Comparison of ENCODE assay signal across 1 cellular context in the genomic region with DNA sequence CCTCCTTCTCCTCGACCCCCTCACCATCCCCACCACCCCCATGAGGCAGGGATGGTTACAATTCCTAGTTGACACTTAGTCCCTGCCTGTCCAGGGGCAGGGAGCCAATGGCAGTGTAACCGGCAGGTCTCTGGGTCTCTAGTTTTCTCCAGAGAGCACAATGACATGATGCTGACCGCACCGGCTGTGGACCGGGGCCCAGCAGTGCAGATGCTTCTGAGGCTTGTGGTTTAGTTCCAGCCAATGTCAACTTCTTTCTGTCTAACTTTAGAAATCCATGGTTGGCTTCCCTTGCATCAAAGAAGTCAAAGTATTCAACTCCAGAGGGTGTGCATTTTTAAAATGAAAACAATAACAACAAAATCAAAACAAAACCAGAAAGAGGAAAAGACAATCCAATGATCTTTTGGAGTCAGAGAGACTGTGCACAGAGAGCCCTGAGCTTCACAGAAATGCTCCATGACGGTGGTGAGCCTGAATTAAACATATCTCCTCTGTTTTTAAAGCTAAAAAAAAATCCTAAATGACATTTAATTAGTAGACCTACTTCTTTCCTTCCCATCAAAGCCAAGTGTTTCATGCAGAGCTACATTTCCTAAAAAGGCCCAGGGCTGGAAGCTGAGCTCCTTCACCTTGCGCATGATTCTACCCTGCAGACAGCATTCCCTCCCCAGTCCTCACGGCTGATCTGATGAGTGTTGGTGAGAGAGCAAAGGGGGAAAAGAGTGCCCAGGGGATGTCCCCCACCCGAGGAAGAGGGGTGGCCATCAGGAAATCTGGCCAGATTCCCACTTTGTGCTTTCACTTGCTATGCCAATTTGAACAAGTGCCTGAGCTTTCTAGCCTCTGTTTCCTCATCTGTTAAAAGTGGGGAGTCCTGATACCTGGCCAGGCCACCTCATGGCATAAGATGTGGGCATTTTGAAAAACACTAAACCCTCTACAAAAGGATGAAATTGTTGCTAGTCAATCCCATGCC.
A peak's percentile ranks its signal among the peaks of the same experiment; 100 is the strongest.
TF ChIP-seq lines count a peak whose summit lies in the region.

No MANE protein-coding gene starts in this region.

TF ChIP-seq in GM12878, 131 proteins besides CTCF, POLR2A, EP300 and RAD21 (continued from another document and continues in another):
- TF ChIP-seq IRF3 (IDR thresholded peaks at IDR 0.05) (no peak), HDAC2 (IDR thresholded peaks at IDR 0.05) (no peak), RAD51 (IDR thresholded peaks at IDR 0.05) (no peak), JUND (IDR thresholded peaks at IDR 0.05; ENCODE audit: low read depth, low read length) (no peak), ETV6 (conservative IDR thresholded peaks at IDR 0.05 in 1 of 2, IDR thresholded peaks at IDR 0.05 in 1 of 2; ENCODE audit: borderline replicate concordance in 1 of 2, low read depth in 1 of 2) (no peak), GATAD2B (conservative IDR thresholded peaks at IDR 0.05; ENCODE audit: low read depth) (no peak), ZNF687 (IDR thresholded peaks at IDR 0.05) (no peak), IKZF2 (IDR thresholded peaks at IDR 0.05) (peak in 1 of 2 experiments; percentile 37; a peak in 2 of 4 replicates), CREB1 (IDR thresholded peaks at IDR 0.05; ENCODE audit: low read depth) (no peak), KLF5 (IDR thresholded peaks at IDR 0.05; ENCODE audit: partially characterized antibody) (no peak), IRF4 (IDR thresholded peaks at IDR 0.05; ENCODE audit: low read depth, low read length) (no peak), MYC (IDR thresholded peaks at IDR 0.05; ENCODE audit: insufficient read depth, insufficient read length, insufficient replicate concordance, low read length, severe bottlenecking) (no peak), ZBTB33 (IDR thresholded peaks at IDR 0.05) (no peak), KAT2A (conservative IDR thresholded peaks at IDR 0.05; ENCODE audit: control insufficient read depth, low read depth, low read length) (no peak), ZBTB11 (CRISPR knock-in tag; IDR thresholded peaks at IDR 0.05) (no peak), RCOR1 (conservative IDR thresholded peaks at IDR 0.05; ENCODE audit: low read depth, low read length) (no peak), TCF3 (IDR thresholded peaks at IDR 0.05; ENCODE audit: borderline replicate concordance, insufficient read depth, low read depth, low read length) (no peak), CBFB (IDR thresholded peaks at IDR 0.05; ENCODE audit: low read depth) (peak; percentile 57; the same call in 1 of the 2 replicates), NFYA (IDR thresholded peaks at IDR 0.05; ENCODE audit: borderline replicate concordance, low read depth, low read length) (no peak), SREBF2 (IDR thresholded peaks at IDR 0.05; ENCODE audit: low read length) (no peak), ZNF274 (IDR thresholded peaks at IDR 0.05; ENCODE audit: insufficient read depth, insufficient read length) (no peak), PML (IDR thresholded peaks at IDR 0.05; ENCODE audit: low read length) (no peak), NFIC (IDR thresholded peaks at IDR 0.05; ENCODE audit: low read depth, low read length) (peak; percentile 55), FOXM1 (IDR thresholded peaks at IDR 0.05; ENCODE audit: low read depth, low read length) (peak; percentile 38; the same call in 1 of the 2 replicates), FOXK2 (IDR thresholded peaks at IDR 0.05) (no peak), ZSCAN29 (IDR thresholded peaks at IDR 0.05) (no peak), CBX3 (IDR thresholded peaks at IDR 0.05; ENCODE audit: borderline replicate concordance, low read depth) (no peak), USF1 (IDR thresholded peaks at IDR 0.05; ENCODE audit: borderline replicate concordance, extremely low read length, insufficient read depth, low read depth, low read length) (no peak)
- TF ChIP-seq, protein P1, sequence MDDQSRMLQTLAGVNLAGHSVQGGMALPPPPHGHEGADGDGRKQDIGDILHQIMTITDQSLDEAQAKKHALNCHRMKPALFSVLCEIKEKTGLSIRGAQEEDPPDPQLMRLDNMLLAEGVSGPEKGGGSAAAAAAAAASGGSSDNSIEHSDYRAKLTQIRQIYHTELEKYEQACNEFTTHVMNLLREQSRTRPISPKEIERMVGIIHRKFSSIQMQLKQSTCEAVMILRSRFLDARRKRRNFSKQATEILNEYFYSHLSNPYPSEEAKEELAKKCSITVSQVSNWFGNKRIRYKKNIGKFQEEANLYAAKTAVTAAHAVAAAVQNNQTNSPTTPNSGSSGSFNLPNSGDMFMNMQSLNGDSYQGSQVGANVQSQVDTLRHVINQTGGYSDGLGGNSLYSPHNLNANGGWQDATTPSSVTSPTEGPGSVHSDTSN (IDR thresholded peaks at IDR 0.05; ENCODE audit: insufficient replicate concordance, low read depth, low read length), result no peak
- TF ChIP-seq, protein P2, sequence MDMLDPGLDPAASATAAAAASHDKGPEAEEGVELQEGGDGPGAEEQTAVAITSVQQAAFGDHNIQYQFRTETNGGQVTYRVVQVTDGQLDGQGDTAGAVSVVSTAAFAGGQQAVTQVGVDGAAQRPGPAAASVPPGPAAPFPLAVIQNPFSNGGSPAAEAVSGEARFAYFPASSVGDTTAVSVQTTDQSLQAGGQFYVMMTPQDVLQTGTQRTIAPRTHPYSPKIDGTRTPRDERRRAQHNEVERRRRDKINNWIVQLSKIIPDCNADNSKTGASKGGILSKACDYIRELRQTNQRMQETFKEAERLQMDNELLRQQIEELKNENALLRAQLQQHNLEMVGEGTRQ (IDR thresholded peaks at IDR 0.05; ENCODE audit: borderline replicate concordance, low read depth, low read length), result no peak
- TF ChIP-seq, protein P3, sequence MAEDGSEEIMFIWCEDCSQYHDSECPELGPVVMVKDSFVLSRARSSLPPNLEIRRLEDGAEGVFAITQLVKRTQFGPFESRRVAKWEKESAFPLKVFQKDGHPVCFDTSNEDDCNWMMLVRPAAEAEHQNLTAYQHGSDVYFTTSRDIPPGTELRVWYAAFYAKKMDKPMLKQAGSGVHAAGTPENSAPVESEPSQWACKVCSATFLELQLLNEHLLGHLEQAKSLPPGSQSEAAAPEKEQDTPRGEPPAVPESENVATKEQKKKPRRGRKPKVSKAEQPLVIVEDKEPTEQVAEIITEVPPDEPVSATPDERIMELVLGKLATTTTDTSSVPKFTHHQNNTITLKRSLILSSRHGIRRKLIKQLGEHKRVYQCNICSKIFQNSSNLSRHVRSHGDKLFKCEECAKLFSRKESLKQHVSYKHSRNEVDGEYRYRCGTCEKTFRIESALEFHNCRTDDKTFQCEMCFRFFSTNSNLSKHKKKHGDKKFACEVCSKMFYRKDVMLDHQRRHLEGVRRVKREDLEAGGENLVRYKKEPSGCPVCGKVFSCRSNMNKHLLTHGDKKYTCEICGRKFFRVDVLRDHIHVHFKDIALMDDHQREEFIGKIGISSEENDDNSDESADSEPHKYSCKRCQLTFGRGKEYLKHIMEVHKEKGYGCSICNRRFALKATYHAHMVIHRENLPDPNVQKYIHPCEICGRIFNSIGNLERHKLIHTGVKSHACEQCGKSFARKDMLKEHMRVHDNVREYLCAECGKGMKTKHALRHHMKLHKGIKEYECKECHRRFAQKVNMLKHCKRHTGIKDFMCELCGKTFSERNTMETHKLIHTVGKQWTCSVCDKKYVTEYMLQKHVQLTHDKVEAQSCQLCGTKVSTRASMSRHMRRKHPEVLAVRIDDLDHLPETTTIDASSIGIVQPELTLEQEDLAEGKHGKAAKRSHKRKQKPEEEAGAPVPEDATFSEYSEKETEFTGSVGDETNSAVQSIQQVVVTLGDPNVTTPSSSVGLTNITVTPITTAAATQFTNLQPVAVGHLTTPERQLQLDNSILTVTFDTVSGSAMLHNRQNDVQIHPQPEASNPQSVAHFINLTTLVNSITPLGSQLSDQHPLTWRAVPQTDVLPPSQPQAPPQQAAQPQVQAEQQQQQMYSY (CRISPR knock-in tag; IDR thresholded peaks at IDR 0.05), result no peak
- TF ChIP-seq, protein P4, sequence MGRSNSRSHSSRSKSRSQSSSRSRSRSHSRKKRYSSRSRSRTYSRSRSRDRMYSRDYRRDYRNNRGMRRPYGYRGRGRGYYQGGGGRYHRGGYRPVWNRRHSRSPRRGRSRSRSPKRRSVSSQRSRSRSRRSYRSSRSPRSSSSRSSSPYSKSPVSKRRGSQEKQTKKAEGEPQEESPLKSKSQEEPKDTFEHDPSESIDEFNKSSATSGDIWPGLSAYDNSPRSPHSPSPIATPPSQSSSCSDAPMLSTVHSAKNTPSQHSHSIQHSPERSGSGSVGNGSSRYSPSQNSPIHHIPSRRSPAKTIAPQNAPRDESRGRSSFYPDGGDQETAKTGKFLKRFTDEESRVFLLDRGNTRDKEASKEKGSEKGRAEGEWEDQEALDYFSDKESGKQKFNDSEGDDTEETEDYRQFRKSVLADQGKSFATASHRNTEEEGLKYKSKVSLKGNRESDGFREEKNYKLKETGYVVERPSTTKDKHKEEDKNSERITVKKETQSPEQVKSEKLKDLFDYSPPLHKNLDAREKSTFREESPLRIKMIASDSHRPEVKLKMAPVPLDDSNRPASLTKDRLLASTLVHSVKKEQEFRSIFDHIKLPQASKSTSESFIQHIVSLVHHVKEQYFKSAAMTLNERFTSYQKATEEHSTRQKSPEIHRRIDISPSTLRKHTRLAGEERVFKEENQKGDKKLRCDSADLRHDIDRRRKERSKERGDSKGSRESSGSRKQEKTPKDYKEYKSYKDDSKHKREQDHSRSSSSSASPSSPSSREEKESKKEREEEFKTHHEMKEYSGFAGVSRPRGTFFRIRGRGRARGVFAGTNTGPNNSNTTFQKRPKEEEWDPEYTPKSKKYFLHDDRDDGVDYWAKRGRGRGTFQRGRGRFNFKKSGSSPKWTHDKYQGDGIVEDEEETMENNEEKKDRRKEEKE (IDR thresholded peaks at IDR 0.05), result no peak
